8 cellular contexts compared by ENCODE assay signal in genomic region chr7:3260425-3260762, GRCh38. TPM values are rescaled to one million over a fixed set of nuclear protein-coding genes. Genes with fewer than 3 reads are reported as not detected.
DNase-seq lines count a peak whose midpoint lies in the region; ATAC-seq and TF ChIP-seq lines count a peak whose summit lies in the region.

No MANE protein-coding gene starts in this region.

- CTCF ChIA-PET in T-cell (lab: Charles Lee), result no interaction called here

- H3K36me3 Mint-ChIP-seq in T-cell, result no peaks in the 10 kb centered on the region

- no peaks in the 10 kb centered on the region for H3K4me1 Mint-ChIP-seq in T-cell

- DNase-seq in GM03348 (ENCODE audit: low spot score) (peak; percentile 45), T-cell (no peak), heart left ventricle (no peak), body of pancreas (no peak), SHP77 treated with DMSO at 0.1 percent for 48 hours (lab: John Stamatoyannopoulos, UW) (no peak)

- H3K27ac ChIP-seq in heart left ventricle (peak overlapping the region in 5 of 12 donors; percentile 3 to 56 (median 47)), body of pancreas (no peak overlapping the region)

- H3K9me3 Mint-ChIP-seq in T-cell, result no peaks in the 10 kb centered on the region

- H3K9me3 ChIP-seq in heart left ventricle (peaks cover 0 to 3% (median 0%) of the 10 kb centered on the region in 12 donors), skeletal muscle satellite cell (replicated peaks; ENCODE audit: low read length) (no peaks in the 10 kb centered on the region), body of pancreas (no peaks in the 10 kb centered on the region)

- no peak overlapping the region for H3K27ac Mint-ChIP-seq in T-cell

- ATAC-seq in T-cell (replicated peaks in 1 of 4) (no peak), heart left ventricle (peak in 3 of 4 donors; percentile 52 to 81 (median 57)), HG02938 (IDR thresholded peaks at IDR 0.05; ENCODE audit: unreplicated experiment) (no peak), body of pancreas (no peak), GM21825 (IDR thresholded peaks at IDR 0.05; ENCODE audit: unreplicated experiment) (no peak)

- WGBS in heart left ventricle, 4 donors, result 43 to 62% (median 57%) methylated on average over 10 of the region's 10 CpGs
- 73 to 82% methylated on average over 10 of the region's 10 CpGs for WGBS in body of pancreas, 2 donors

- TF ChIP-seq CTCF in heart left ventricle (IDR thresholded peaks at IDR 0.05) (no peak), body of pancreas (IDR thresholded peaks at IDR 0.05) (no peak)

- peak overlapping the region; percentile 81 for H3K4me2 ChIP-seq in skeletal muscle satellite cell (ENCODE audit: low read length)

- H3K36me3 ChIP-seq in heart left ventricle (no peaks in the 10 kb centered on the region), skeletal muscle satellite cell (ENCODE audit: insufficient read depth, low read length) (no peaks in the 10 kb centered on the region), body of pancreas (replicated peaks in 1 of 2; ENCODE audit: insufficient read depth in 1 of 2, low read depth in 2 of 2) (no peaks in the 10 kb centered on the region)

- POLR2A ChIA-PET in T-cell (lab: Charles Lee), result no interaction called here

- H3K27me3 ChIP-seq in heart left ventricle, result peaks cover 0 to 4% (median 0%) of the 10 kb centered on the region in 9 donors
- H3K27me3 ChIP-seq in skeletal muscle satellite cell (ENCODE audit: control insufficient read depth, insufficient read depth, low read length), result peaks cover 19% of the 10 kb centered on the region
- H3K27me3 ChIP-seq in body of pancreas, result no peaks in the 10 kb centered on the region

- TF ChIP-seq POLR2A in heart left ventricle (IDR thresholded peaks at IDR 0.05) (no peak), body of pancreas (IDR thresholded peaks at IDR 0.05) (no peak)

- peak overlapping the region; percentile 77 for H3K9ac ChIP-seq in skeletal muscle satellite cell (ENCODE audit: low read depth, low read length)

- H3K4me3 ChIP-seq in heart left ventricle (peak overlapping the region; percentile 1 to 62 (median 46)), skeletal muscle satellite cell (ENCODE audit: low read length) (peak overlapping the region; percentile 77), body of pancreas (no peak overlapping the region)

- intact Hi-C loops in heart left ventricle (cut with DNase I), result no loop called here
- intact Hi-C loops in body of pancreas (cut with DNase I), result no loop called here

- peak overlapping the region in 2 of 3 donors; percentile 41 to 44 for H3K4me3 Mint-ChIP-seq in T-cell

- H3K4me1 ChIP-seq in heart left ventricle (peaks cover 0 to 3% (median 0%) of the 10 kb centered on the region in 12 donors), skeletal muscle satellite cell (ENCODE audit: control insufficient read depth, insufficient read depth, low read length) (no peaks in the 10 kb centered on the region), body of pancreas (no peaks in the 10 kb centered on the region)

- peaks cover 11 to 32% of the 10 kb centered on the region in 2 donors for H3K27me3 Mint-ChIP-seq in T-cell

RNA-seq across cellular contexts. Expression of gene SDK1, which starts 40.7 kb away (rescaled TPM):
- 1 to 10 TPM in 2 of 5 donors, under 1 TPM in 3; 0.47 to 1.7 (median 0.63) TPM for total RNA-seq in T-cell
- total RNA-seq in heart left ventricle, result 1 to 10 TPM; 2.2 to 5.8 (median 3.6) TPM
- polyA plus RNA-seq in heart left ventricle, result 1 to 10 TPM; 2.2 to 3.3 TPM
- total RNA-seq in skeletal muscle satellite cell (2012; rRNA removed), result under 0.01 and 2.0 TPM in 2 replicates
- total RNA-seq in body of pancreas, result 10 to 100 TPM; 19.8 to 32.4 TPM

Comparison
In these comparisons a context has a peak if more than half of its experiments do, and no peak if none do; other contexts are left out.
1. ATAC-seq: peak in heart left ventricle (3 of 4); none in T-cell (0 of 4), HG02938 (single experiment), body of pancreas (single experiment) and GM21825 (single experiment).
2. H3K4me3 ChIP-seq: peak in heart left ventricle (12 of 12) and skeletal muscle satellite cell (single experiment); none in body of pancreas (0 of 2).